Comparison of ENCODE assay signal across 28 cellular contexts in genomic region chr7:128008141-128008540, GRCh38. TPM values are rescaled to one million over a fixed set of nuclear protein-coding genes. Genes with fewer than 3 reads are reported as not detected.
"Had no signal": no experiment of that assay in that cellular context is flagged by ENCODE, and none has a peak within 500 bp of the region (broad histone marks: within the 10 kb centered on the region; RNA-seq: fewer than 3 reads in every experiment).

No MANE protein-coding gene starts in this region.

- H3K36me3 ChIP-seq: neural progenitor cell, ovary, right atrium auricular region, uterus had no signal

- DNase-seq: hypothalamus; immature natural killer cell; kidney; left colon; left lung; mesendoderm; naive B cell; natural killer cell; nephron progenitor cell; ovary; right lobe of liver; stimulated activated CD4-positive, alpha-beta T cell treated with anti-CD3 and anti-CD28 coated beads, Interleukin-1b, Interleukin-23, amount 100 ng/mL, for 48 hours; stimulated activated CD4-positive, alpha-beta T cell treated with anti-CD3 and anti-CD28 coated beads, Interleukin-2, amount 100 ng/mL, for 48 hours; stimulated activated CD4-positive, alpha-beta T cell treated with anti-CD3 and anti-CD28 coated beads, Interleukin-4, amount 100 ng/mL, for 4 hours; stimulated activated CD8-positive, alpha-beta memory T cell treated with anti-CD3 and anti-CD28 coated beads, Interleukin-4, amount 100 ng/mL, for 48 hours; stimulated activated naive CD4-positive, alpha-beta T cell treated with Interleukin-2 at 50 U/mL for 16 hours; stimulated activated naive CD8-positive, alpha-beta T cell treated with anti-CD3 and anti-CD28 coated beads, Interleukin-15, amount 100 ng/mL, for 72 hours; substantia nigra; uterus had no signal

- H3K27me3 Mint-ChIP-seq: naive B cell; progenitor cell of endocrine pancreas; stimulated activated memory B cell treated with anti-CD40 and anti-IgM and Interleukin-4, amounts not matched to agents 10 μg/mL and 1 μg/mL and 100 μg/mL, for 72 hours; stimulated activated naive CD8-positive, alpha-beta T cell treated with anti-CD3 and anti-CD28 coated beads, Interleukin-15, amount 100 ng/mL, for 72 hours; type B pancreatic cell had no signal

- H3K27me3 ChIP-seq: left lung, neural progenitor cell, ovary, right atrium auricular region, right lobe of liver, tibial nerve, uterus had no signal

- H3K4me3 Mint-ChIP-seq: immature natural killer cell; mesothelial cell of epicardium; naive B cell; natural killer cell; nephron progenitor cell; neural progenitor cell; stimulated activated memory B cell treated with anti-CD40 and anti-IgM and Interleukin-4, amounts not matched to agents 10 μg/mL and 1 μg/mL and 100 μg/mL, for 72 hours; stimulated activated naive CD8-positive, alpha-beta T cell treated with anti-CD3 and anti-CD28 coated beads, Interleukin-15, amount 100 ng/mL, for 72 hours; type B pancreatic cell had no signal

- H3K4me1 ChIP-seq: uterus had no signal

- ATAC-seq: left colon; left lung; natural killer cell; right lobe of liver; stimulated activated memory B cell treated with anti-CD40 and anti-IgM and Interleukin-4, amounts not matched to agents 10 μg/mL and 1 μg/mL and 100 μg/mL, for 72 hours; stimulated activated naive CD8-positive, alpha-beta T cell treated with anti-CD3 and anti-CD28 coated beads, Interleukin-15, amount 100 ng/mL, for 72 hours had no signal

- H3K9me3 Mint-ChIP-seq: immature natural killer cell; mesothelial cell of epicardium; naive B cell; natural killer cell; nephron progenitor cell; neural progenitor cell; stimulated activated memory B cell treated with anti-CD40 and anti-IgM and Interleukin-4, amounts not matched to agents 10 μg/mL and 1 μg/mL and 100 μg/mL, for 72 hours; stimulated activated naive CD8-positive, alpha-beta T cell treated with anti-CD3 and anti-CD28 coated beads, Interleukin-15, amount 100 ng/mL, for 72 hours; type B pancreatic cell had no signal

- H3K27ac ChIP-seq: left lung, neural progenitor cell, ovary, right atrium auricular region, right lobe of liver, tibial nerve, uterus had no signal

- H3K27ac Mint-ChIP-seq: immature natural killer cell; mesothelial cell of epicardium; naive B cell; natural killer cell; nephron progenitor cell; neural progenitor cell; progenitor cell of endocrine pancreas; stimulated activated memory B cell treated with anti-CD40 and anti-IgM and Interleukin-4, amounts not matched to agents 10 μg/mL and 1 μg/mL and 100 μg/mL, for 72 hours; type B pancreatic cell had no signal

- H3K36me3 Mint-ChIP-seq: mesothelial cell of epicardium, natural killer cell had no signal

- H3K4me3 ChIP-seq: left lung, lung, neural progenitor cell, ovary, right atrium auricular region, right lobe of liver, smooth muscle cell, tibial nerve, uterus had no signal

- H3K9me3 ChIP-seq: left lung, ovary, right atrium auricular region, right lobe of liver, tibial nerve, uterus had no signal

RNA-seq across cellular contexts. Expression of gene LRRC4, which starts 23.1 kb away (rescaled TPM):
- total RNA-seq: smooth muscle cell had no signal
- polyA plus RNA-seq: smooth muscle cell had no signal
